Comparison of ENCODE assay signal across 1 cellular context in genomic region chr18:70423120-70423519, GRCh38.
TF ChIP-seq lines count a peak whose summit lies in the region.

No MANE protein-coding gene starts in this region.

TF ChIP-seq in HepG2, 621 proteins besides CTCF, POLR2A, EP300 and RAD21 (continued from another document):
- TF ChIP-seq ZHX2 (IDR thresholded peaks at IDR 0.05; ENCODE audit: low read depth) = no peak
- TF ChIP-seq ZHX2 (CRISPR knock-in tag; IDR thresholded peaks at IDR 0.05; ENCODE audit: borderline replicate concordance) = no peak
- TF ChIP-seq ZNF280D (CRISPR knock-in tag; IDR thresholded peaks at IDR 0.05) = no peak
- TF ChIP-seq ZNF24 (IDR thresholded peaks at IDR 0.05) = no peak
